In the genomic region with DNA sequence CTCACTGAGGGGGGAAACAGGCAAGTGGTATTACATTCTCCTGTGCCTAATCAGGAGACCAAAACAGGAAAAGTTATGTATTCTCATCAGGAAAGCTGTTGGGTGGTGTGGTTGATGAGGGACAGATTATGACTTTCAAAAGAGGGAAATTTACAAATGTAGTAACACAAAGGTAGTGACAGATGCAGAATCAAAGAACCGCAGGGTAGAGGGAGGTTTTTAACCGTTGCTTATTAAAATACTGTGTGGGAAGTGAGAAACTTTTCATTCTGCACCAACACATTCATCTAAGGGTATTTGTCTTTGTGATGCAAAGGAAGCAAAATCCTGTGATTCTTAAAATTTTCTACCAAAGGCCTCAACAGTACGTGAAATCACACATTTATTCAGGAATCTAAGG, we compare ENCODE assay signal across 1 cellular context.
TF ChIP-seq lines count a peak whose summit lies in the region.

No MANE protein-coding gene starts in this region.

TF ChIP-seq in GM12878, 131 proteins besides CTCF, POLR2A, EP300 and RAD21 (continued from another document):
- TF ChIP-seq, protein P1, sequence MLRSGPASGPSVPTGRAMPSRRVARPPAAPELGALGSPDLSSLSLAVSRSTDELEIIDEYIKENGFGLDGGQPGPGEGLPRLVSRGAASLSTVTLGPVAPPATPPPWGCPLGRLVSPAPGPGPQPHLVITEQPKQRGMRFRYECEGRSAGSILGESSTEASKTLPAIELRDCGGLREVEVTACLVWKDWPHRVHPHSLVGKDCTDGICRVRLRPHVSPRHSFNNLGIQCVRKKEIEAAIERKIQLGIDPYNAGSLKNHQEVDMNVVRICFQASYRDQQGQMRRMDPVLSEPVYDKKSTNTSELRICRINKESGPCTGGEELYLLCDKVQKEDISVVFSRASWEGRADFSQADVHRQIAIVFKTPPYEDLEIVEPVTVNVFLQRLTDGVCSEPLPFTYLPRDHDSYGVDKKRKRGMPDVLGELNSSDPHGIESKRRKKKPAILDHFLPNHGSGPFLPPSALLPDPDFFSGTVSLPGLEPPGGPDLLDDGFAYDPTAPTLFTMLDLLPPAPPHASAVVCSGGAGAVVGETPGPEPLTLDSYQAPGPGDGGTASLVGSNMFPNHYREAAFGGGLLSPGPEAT (IDR thresholded peaks at IDR 0.05; ENCODE audit: low read depth): 0 out of 2 replicates have a peak, but pooled peaks have one; percentile 29
- TF ChIP-seq RUNX3 (IDR thresholded peaks at IDR 0.05; ENCODE audit: low read length) (peak; percentile 55), STAT1 (conservative IDR thresholded peaks at IDR 0.05) (no peak), DPF2 (IDR thresholded peaks at IDR 0.05) (no peak)
